11 cellular contexts compared by ENCODE assay signal in genomic region chr15:28819019-28819929, GRCh38. TPM values are rescaled to one million over a fixed set of nuclear protein-coding genes. Genes with fewer than 3 reads are reported as not detected.
DNase-seq lines count a peak whose midpoint lies in the region; ATAC-seq lines count a peak whose summit lies in the region.
"Not testable (repeated sequence)": the region's sequence is repeated elsewhere in the genome, so short reads cannot be mapped to it uniquely, and the experiment has no call there.
"Had no signal": no experiment of that assay in that cellular context is flagged by ENCODE, and none has a peak within 500 bp of the region (broad histone marks: within the 10 kb centered on the region; RNA-seq: fewer than 3 reads in every experiment).

No MANE protein-coding gene starts in this region.

- intact Hi-C loops in activated CD4-positive, alpha-beta T cell treated with anti-CD3 and anti-CD28 coated beads for 36 hours (cut with DNase I, micrococcal nuclease): not testable (repeated sequence)

- not testable (repeated sequence) for H3K4me3 Mint-ChIP-seq in activated CD4-positive, alpha-beta T cell treated with anti-CD3 and anti-CD28 coated beads for 36 hours
- peak overlapping the region; percentile 48 for H3K4me3 Mint-ChIP-seq in activated naive CD8-positive, alpha-beta T cell

- H3K4ac ChIP-seq in neuronal stem cell (ENCODE audit: low read length): not testable (repeated sequence)

- DNase-seq in GM23248: peak; percentile 57
- peak; percentile 1 for DNase-seq in NCI-H2227 (lab: John Stamatoyannopoulos, UW; ENCODE audit: unreplicated experiment)
- peak; percentile 26 for DNase-seq in activated CD4-positive, alpha-beta T cell treated with anti-CD3 and anti-CD28 coated beads for 36 hours
- peak; percentile 59 for DNase-seq in dermis blood vessel endothelial cell
- DNase-seq in iris pigment epithelial cell (ENCODE audit: low read depth): peak; percentile 35
- not testable (repeated sequence) for DNase-seq in neuronal stem cell (ENCODE audit: low spot score)

- H3K27me3 ChIP-seq in GM23248 (replicated peaks; ENCODE audit: insufficient read depth); neuronal stem cell (ENCODE audit: control insufficient read depth in 3 of 3, insufficient read depth in 3 of 3, low read depth in 1 of 3, low read length in 3 of 3): not testable (repeated sequence)

- not testable (repeated sequence) for H3K79me1 ChIP-seq in neuronal stem cell (ENCODE audit: low read depth, low read length)

- not testable (repeated sequence) for H2BK120ac ChIP-seq in neuronal stem cell (ENCODE audit: low read depth, low read length)

- H3K4me3 ChIP-seq in GM23248: peak overlapping the region; percentile 8; the same call in 1 of the 2 replicates
- not testable (repeated sequence) for H3K4me3 ChIP-seq in neuronal stem cell (ENCODE audit: low read length in 2 of 2)

- POLR2A ChIA-PET in activated CD4-positive, alpha-beta T cell treated with anti-CD3 and anti-CD28 coated beads for 36 hours (lab: Charles Lee): not testable (repeated sequence)

- H3K9me2 ChIP-seq in GM23248 (ENCODE audit: insufficient read depth): not testable (repeated sequence)

- H3K14ac ChIP-seq in neuronal stem cell (ENCODE audit: low read length): not testable (repeated sequence)

- H3K18ac ChIP-seq in neuronal stem cell (ENCODE audit: low read length): not testable (repeated sequence)

- H3K79me2 ChIP-seq in GM23248 (ENCODE audit: insufficient read depth): not testable (repeated sequence)

- H4K91ac ChIP-seq in neuronal stem cell (ENCODE audit: low read depth, low read length, poor library complexity): not testable (repeated sequence)

- H3K9me3 Mint-ChIP-seq in activated CD4-positive, alpha-beta T cell treated with anti-CD3 and anti-CD28 coated beads for 36 hours (ENCODE audit: low read depth); activated naive CD8-positive, alpha-beta T cell (ENCODE audit: low read depth): not testable (repeated sequence)

- not testable (repeated sequence) for H3K9me3 ChIP-seq in GM23248 (ENCODE audit: low read depth); neuronal stem cell (replicated peaks in 1 of 2; ENCODE audit: control insufficient read depth in 2 of 2, insufficient read depth in 1 of 2, low read depth in 1 of 2, low read length in 2 of 2)

- peak overlapping the region; percentile 66 for H3K27ac ChIP-seq in GM23248
- not testable (repeated sequence) for H3K27ac ChIP-seq in neuronal stem cell (replicated peaks; ENCODE audit: low read length)

- peak overlapping the region; percentile 39 for H3K9ac ChIP-seq in GM23248
- H3K9ac ChIP-seq in neuronal stem cell (ENCODE audit: low read depth, low read length, poor library complexity): not testable (repeated sequence)

- peak overlapping the region; percentile 21 for H3K4me2 ChIP-seq in GM23248 (ENCODE audit: unreplicated experiment)
- H3K4me2 ChIP-seq in neuronal stem cell (ENCODE audit: insufficient read depth, low read length, poor library complexity, severe bottlenecking): not testable (repeated sequence)

- not testable (repeated sequence) for H2BK5ac ChIP-seq in neuronal stem cell (ENCODE audit: low read length)

- H4K8ac ChIP-seq in neuronal stem cell (ENCODE audit: low read depth, low read length): not testable (repeated sequence)

- H2AK5ac ChIP-seq in neuronal stem cell (ENCODE audit: low read depth, low read length): not testable (repeated sequence)

- not testable (repeated sequence) for H2BK15ac ChIP-seq in neuronal stem cell (ENCODE audit: low read length)

- in situ Hi-C loops in GM23248 (cut with MboI): not testable (repeated sequence)

- H2BK12ac ChIP-seq in neuronal stem cell (ENCODE audit: low read length): not testable (repeated sequence)

- not testable (repeated sequence) for H3F3A ChIP-seq in GM23248 (ENCODE audit: insufficient read depth)

- WGBS in GM23248 (ENCODE audit: low coverage in 1 of 2, low lambda C conversion rate in 2 of 2, missing lambda C conversion rate in 2 of 2), 2 experiments: 15 to 27% methylated on average over 9 to 10 of the region's 15 CpGs
- WGBS in neuronal stem cell (ENCODE audit: extremely low coverage in 2 of 2, insufficient read length in 2 of 2, insufficient replicate concordance in 1 of 2), 2 donors: no CpG with 5 or more reads among the region's 15 CpGs

- H3K23ac ChIP-seq in neuronal stem cell (ENCODE audit: low read depth, low read length, poor library complexity): not testable (repeated sequence)

- H3K36me3 ChIP-seq in GM23248 (ENCODE audit: low read depth); neuronal stem cell (replicated peaks in 1 of 2; ENCODE audit: control insufficient read depth in 2 of 2, insufficient read depth in 2 of 2, low read length in 2 of 2): not testable (repeated sequence)

- H2AFZ ChIP-seq in GM23248 (peak overlapping the region; percentile 83), neuronal stem cell (ENCODE audit: low read length) (peak overlapping the region; percentile 79)

- peaks cover 14% of the 10 kb centered on the region for H3K27me3 Mint-ChIP-seq in activated CD4-positive, alpha-beta T cell treated with anti-CD3 and anti-CD28 coated beads for 36 hours
- H3K27me3 Mint-ChIP-seq in activated naive CD8-positive, alpha-beta T cell: not testable (repeated sequence)

- ATAC-seq in activated CD4-positive, alpha-beta T cell treated with anti-CD3 and anti-CD28 coated beads for 36 hours: peak; percentile 98

- H3K27ac Mint-ChIP-seq in activated CD4-positive, alpha-beta T cell treated with anti-CD3 and anti-CD28 coated beads for 36 hours: not testable (repeated sequence)
- peak overlapping the region; percentile 73 for H3K27ac Mint-ChIP-seq in activated naive CD8-positive, alpha-beta T cell

- not testable (repeated sequence) for H3K36me3 Mint-ChIP-seq in activated CD4-positive, alpha-beta T cell treated with anti-CD3 and anti-CD28 coated beads for 36 hours (ENCODE audit: low read depth); activated naive CD8-positive, alpha-beta T cell

- H3K4me1 ChIP-seq in GM23248 (ENCODE audit: insufficient read depth); neuronal stem cell (ENCODE audit: control insufficient read depth in 2 of 2, insufficient read depth in 1 of 2, low read depth in 1 of 2, low read length in 2 of 2): not testable (repeated sequence)

- CTCF ChIA-PET in activated CD4-positive, alpha-beta T cell treated with anti-CD3 and anti-CD28 coated beads for 36 hours (lab: Charles Lee): not testable (repeated sequence)

- H3K4me1 Mint-ChIP-seq in activated CD4-positive, alpha-beta T cell treated with anti-CD3 and anti-CD28 coated beads for 36 hours: peaks cover 14% of the 10 kb centered on the region
- H3K4me1 Mint-ChIP-seq in activated naive CD8-positive, alpha-beta T cell (ENCODE audit: low read depth): peaks cover 19% of the 10 kb centered on the region

- not testable (repeated sequence) for H4K20me1 ChIP-seq in GM23248 (ENCODE audit: insufficient read depth)

RNA-seq across cellular contexts. Expression of gene GOLGA6L7, which starts 29.2 kb away (rescaled TPM):
- total RNA-seq in GM23248 (2014; rRNA removed; shearing (Covaris generic)): not detected in 2 replicates
- polyA plus RNA-seq in GM23248 (2016; fragmentation: Nextera tagmentation; extraction: Ambion mirVana): not detected in 2 replicates
- not detected for total RNA-seq in activated CD4-positive, alpha-beta T cell treated with anti-CD3 and anti-CD28 coated beads for 36 hours
- total RNA-seq in dermis blood vessel endothelial cell: not detected in 2 replicates
- not detected for polyA plus RNA-seq in neuronal stem cell (2013, experiment 1 of 2)
- not detected for polyA plus RNA-seq in neuronal stem cell (2013, experiment 2 of 2)
- total RNA-seq: left ventricle myocardium superior, thoracic aorta, WTC11 had no signal
- polyA plus RNA-seq: esophagus had no signal
